In the genomic region with DNA sequence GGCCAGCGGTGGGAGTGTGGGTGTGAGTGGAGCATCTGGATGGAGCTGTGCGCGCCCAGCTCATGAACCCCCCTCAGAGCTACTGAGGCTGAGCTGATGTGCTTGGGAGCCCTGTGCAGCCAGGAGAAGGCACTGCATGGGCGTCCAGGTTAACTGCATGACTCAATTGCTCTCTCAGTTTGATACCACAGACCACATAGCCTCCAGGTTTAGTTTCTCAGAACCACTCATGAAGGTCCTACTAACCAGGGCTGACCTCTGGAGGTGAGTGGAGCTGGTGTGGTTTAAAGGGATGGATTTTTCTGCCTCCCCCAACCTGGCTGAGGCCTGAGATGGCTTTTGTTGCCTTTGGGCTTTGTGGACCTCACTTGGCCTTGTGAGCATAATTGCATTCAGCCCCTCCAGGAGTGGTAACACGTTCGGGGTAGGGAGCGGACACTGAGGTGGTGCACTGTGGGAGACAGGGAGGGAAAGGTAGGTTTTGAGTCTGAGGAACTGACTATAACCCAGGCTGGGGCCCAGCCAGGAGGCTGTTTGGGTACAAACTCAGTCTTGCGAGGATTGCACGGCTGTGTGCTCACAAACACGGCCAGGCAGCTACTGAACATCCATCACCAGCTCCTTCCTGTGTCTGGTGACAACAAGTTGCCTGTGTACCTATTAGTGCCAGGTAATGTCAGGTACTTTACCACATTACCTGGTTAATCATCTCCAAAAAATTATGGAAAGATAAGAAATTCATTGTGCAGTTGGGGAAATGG, we compare ENCODE assay signal across 10 cellular contexts.
DNase-seq lines count a peak whose midpoint lies in the region; ATAC-seq, FAIRE-seq and TF ChIP-seq lines count a peak whose summit lies in the region.
"Had no signal": no experiment of that assay in that cellular context is flagged by ENCODE, and none has a peak within 500 bp of the region (broad histone marks: within the 10 kb centered on the region; RNA-seq: fewer than 3 reads in every experiment).

No MANE protein-coding gene starts in this region.

- H2BK120ac ChIP-seq in neuronal stem cell (ENCODE audit: low read depth, low read length): no peak overlapping the region

- no peak overlapping the region for H4K8ac ChIP-seq in neuronal stem cell (ENCODE audit: low read depth, low read length)

- H3K9ac ChIP-seq in GM12878 (ENCODE audit: control insufficient read depth, insufficient read depth, low read length) (no peak overlapping the region), neuronal stem cell (ENCODE audit: low read depth, low read length, poor library complexity) (no peak overlapping the region)

- no peak overlapping the region for H2BK15ac ChIP-seq in neuronal stem cell (ENCODE audit: low read length)

- no peak overlapping the region for H3K14ac ChIP-seq in neuronal stem cell (ENCODE audit: low read length)

- DNase-seq in GM20000 (ENCODE audit: low spot score): peak; percentile 71
- peak; percentile 48 for DNase-seq in GM12878 (ENCODE audit: low read depth, low spot score)
- no peak for DNase-seq in ecto neural progenitor cell (ENCODE audit: low spot score)
- no peak for DNase-seq in neuronal stem cell (ENCODE audit: low spot score)
- no peak for DNase-seq in NCI-H748 (lab: John Stamatoyannopoulos, UW; ENCODE audit: unreplicated experiment)
- DNase-seq in HUDEP-2 (lab: John Stamatoyannopoulos, UW; ENCODE audit: unreplicated experiment in 76 of 76): no peak

- H3K79me2 ChIP-seq in GM12878 (ENCODE audit: control insufficient read depth, insufficient read depth, low read length): no peaks in the 10 kb centered on the region

- no peak overlapping the region; the same call in 1 of the 2 replicates for H3K4me3 ChIP-seq in GM12878
- peak overlapping the region in 1 of 2 donors; percentile 28 for H3K4me3 ChIP-seq in neuronal stem cell (ENCODE audit: low read length in 2 of 2)
- H3K4me3 ChIP-seq: lung had no signal

- TF ChIP-seq RAD21 in GM12878 (IDR thresholded peaks at IDR 0.05; ENCODE audit: insufficient read depth, low read depth, low read length): peak; percentile 76

- peaks cover 14% of the 10 kb centered on the region for H3K4me1 ChIP-seq in GM12878 (ENCODE audit: control insufficient read depth, insufficient read depth, low read length)
- peaks cover 1% of the 10 kb centered on the region in 2 donors for H3K4me1 ChIP-seq in neuronal stem cell (ENCODE audit: control insufficient read depth in 2 of 2, insufficient read depth in 1 of 2, low read depth in 1 of 2, low read length in 2 of 2)

- no peaks in the 10 kb centered on the region for H4K20me1 ChIP-seq in GM12878 (ENCODE audit: control insufficient read depth, insufficient read depth)

- POLR2A ChIA-PET in GM12878 (lab: Charles Lee): no interaction called here

- H3K27ac ChIP-seq in GM12878 (ENCODE audit: control insufficient read depth, insufficient read depth) (no peak overlapping the region; the same call in 1 of the 2 replicates), neuronal stem cell (replicated peaks; ENCODE audit: low read length) (no peak overlapping the region)

- H2AK5ac ChIP-seq in neuronal stem cell (ENCODE audit: low read depth, low read length): no peak overlapping the region

- 13% methylated on average over 10 of the region's 10 CpGs for WGBS in GM12878 (ENCODE audit: insufficient coverage, insufficient replicate concordance, low lambda C conversion rate, missing lambda C conversion rate)
- no CpG with 5 or more reads among the region's 10 CpGs for WGBS in neuronal stem cell (ENCODE audit: extremely low coverage in 2 of 2, insufficient read length in 2 of 2, insufficient replicate concordance in 1 of 2), 2 donors

- H3K27me3 ChIP-seq in GM12878 (replicated peaks in 1 of 2; ENCODE audit: control insufficient read depth in 2 of 2, insufficient read depth in 2 of 2, low read length in 1 of 2): no peaks in the 10 kb centered on the region
- no peaks in the 10 kb centered on the region for H3K27me3 ChIP-seq in neuronal stem cell (ENCODE audit: control insufficient read depth in 3 of 3, insufficient read depth in 3 of 3, low read depth in 1 of 3, low read length in 3 of 3)

- intact Hi-C loops in GM12878 (cut with micrococcal nuclease; ENCODE audit: unreplicated experiment): no loop called here

- no peak for TF ChIP-seq POLR2A in GM12878 (IDR thresholded peaks at IDR 0.05; ENCODE audit: low read depth, low read length)

- no peak for TF ChIP-seq EP300 in GM12878 (IDR thresholded peaks at IDR 0.05; ENCODE audit: borderline replicate concordance in 1 of 2, control insufficient read depth in 1 of 2, low read depth in 2 of 2, low read length in 2 of 2)

- no peak overlapping the region for H4K91ac ChIP-seq in neuronal stem cell (ENCODE audit: low read depth, low read length, poor library complexity)

- SMC1A ChIA-PET in GM12878 (lab: Charles Lee; ENCODE audit: uncharacterized antibody, unreplicated experiment): interaction anchor here (1.2 to 2.6 kb wide), 3 partner anchors 95 to 602 kb away, joined by 3 to 8 read pairs (median 4); no protein-coding TSS in a partner anchor

- peak; percentile 93 for FAIRE-seq in GM12878 (lab: Jason Lieb, UNC)

- peak overlapping the region; percentile 29 for H2AFZ ChIP-seq in GM12878 (ENCODE audit: control insufficient read depth, low read depth, low read length)
- no peak overlapping the region for H2AFZ ChIP-seq in neuronal stem cell (ENCODE audit: low read length)

- H3K79me1 ChIP-seq in neuronal stem cell (ENCODE audit: low read depth, low read length): no peaks in the 10 kb centered on the region

- H3K36me3 ChIP-seq in GM12878 (ENCODE audit: control insufficient read depth in 2 of 2, insufficient read depth in 2 of 2, low read length in 1 of 2) (no peaks in the 10 kb centered on the region), neuronal stem cell (replicated peaks in 1 of 2; ENCODE audit: control insufficient read depth in 2 of 2, insufficient read depth in 2 of 2, low read length in 2 of 2) (no peaks in the 10 kb centered on the region)

- no peak overlapping the region for H2BK12ac ChIP-seq in neuronal stem cell (ENCODE audit: low read length)

- H3K23ac ChIP-seq in neuronal stem cell (ENCODE audit: low read depth, low read length, poor library complexity): no peak overlapping the region

- no peak overlapping the region for H3K18ac ChIP-seq in neuronal stem cell (ENCODE audit: low read length)

- RAD21 ChIA-PET in GM12878 (lab: Charles Lee; ENCODE audit: unreplicated experiment): interaction anchor here (0.8 kb wide), 1 partner anchor 96 kb away, joined by 4 read pairs; no protein-coding TSS in a partner anchor

- H3K9me3 ChIP-seq in GM12878 (replicated peaks; ENCODE audit: control insufficient read depth, insufficient read depth, low read length): no peaks in the 10 kb centered on the region
- no peaks in the 10 kb centered on the region for H3K9me3 ChIP-seq in neuronal stem cell (replicated peaks in 1 of 2; ENCODE audit: control insufficient read depth in 2 of 2, insufficient read depth in 1 of 2, low read depth in 1 of 2, low read length in 2 of 2)

- no peak overlapping the region for H2BK5ac ChIP-seq in neuronal stem cell (ENCODE audit: low read length)

- in situ Hi-C loops in GM12878 (cut with MboI): no loop called here

- CTCF ChIA-PET in GM12878 (lab: Yijun Ruan, JAX): interaction anchor here (0.6 to 1.1 kb wide), 2 partner anchors 96 to 1025 kb away, joined by 3 read pairs; no protein-coding TSS in a partner anchor

- ATAC-seq in GM18511 (IDR thresholded peaks at IDR 0.05; ENCODE audit: unreplicated experiment): peak; percentile 90
- ATAC-seq in HG03108 (IDR thresholded peaks at IDR 0.05; ENCODE audit: unreplicated experiment): peak; percentile 88
- peak; percentile 85 for ATAC-seq in GM12878
- ATAC-seq: Panc1 had no signal

- H3K4me2 ChIP-seq in GM12878 (ENCODE audit: control insufficient read depth, insufficient read depth) (peak overlapping the region; percentile 44), neuronal stem cell (ENCODE audit: insufficient read depth, low read length, poor library complexity, severe bottlenecking) (no peak overlapping the region)

- no TSS peak for BruUV-seq in GM12878 (replicated peaks; lab: Mats Ljungman, UMichigan)

- TF ChIP-seq CTCF in GM20000 (IDR thresholded peaks at IDR 0.05; ENCODE audit: extremely low read depth, missing control alignments) (peak; percentile 13), GM12878 (IDR thresholded peaks at IDR 0.05 in 2 of 3, conservative IDR thresholded peaks at IDR 0.05 in 1 of 3; ENCODE audit: control insufficient read depth in 2 of 3, extremely low read depth in 1 of 3, insufficient read depth in 1 of 3, low read depth in 3 of 3, low read length in 3 of 3) (peak in 2 of 3 experiments; percentile 5 to 50; a peak in 3 of 6 replicates)

- H3K4ac ChIP-seq in neuronal stem cell (ENCODE audit: low read length): no peak overlapping the region

TF ChIP-seq in GM12878, 131 proteins besides CTCF, POLR2A, EP300 and RAD21 (continues in another document):
- TF ChIP-seq POLR2AphosphoS5 (IDR thresholded peaks at IDR 0.05; ENCODE audit: low read length) (no peak), CBFB (IDR thresholded peaks at IDR 0.05; ENCODE audit: low read depth) (peak; percentile 46; the same call in 1 of the 2 replicates), IKZF2 (IDR thresholded peaks at IDR 0.05) (no peak), TCF12 (IDR thresholded peaks at IDR 0.05; ENCODE audit: low read depth, low read length) (0 out of 2 replicates have a peak, but pooled peaks have one; percentile 12), STAT1 (conservative IDR thresholded peaks at IDR 0.05) (no peak), ETV6 (conservative IDR thresholded peaks at IDR 0.05 in 1 of 2, IDR thresholded peaks at IDR 0.05 in 1 of 2; ENCODE audit: borderline replicate concordance in 1 of 2, low read depth in 1 of 2) (no peak), SPI1 (IDR thresholded peaks at IDR 0.05; ENCODE audit: borderline replicate concordance, insufficient read depth, low read depth, low read length) (no peak), PML (IDR thresholded peaks at IDR 0.05; ENCODE audit: low read length) (no peak), JUNB (IDR thresholded peaks at IDR 0.05) (peak; percentile 69), CEBPB (IDR thresholded peaks at IDR 0.05; ENCODE audit: borderline replicate concordance in 1 of 2, low read depth in 2 of 2, low read length in 2 of 2) (no peak)
- TF ChIP-seq, protein P1, sequence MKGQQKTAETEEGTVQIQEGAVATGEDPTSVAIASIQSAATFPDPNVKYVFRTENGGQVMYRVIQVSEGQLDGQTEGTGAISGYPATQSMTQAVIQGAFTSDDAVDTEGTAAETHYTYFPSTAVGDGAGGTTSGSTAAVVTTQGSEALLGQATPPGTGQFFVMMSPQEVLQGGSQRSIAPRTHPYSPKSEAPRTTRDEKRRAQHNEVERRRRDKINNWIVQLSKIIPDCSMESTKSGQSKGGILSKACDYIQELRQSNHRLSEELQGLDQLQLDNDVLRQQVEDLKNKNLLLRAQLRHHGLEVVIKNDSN (IDR thresholded peaks at IDR 0.05; ENCODE audit: borderline replicate concordance, extremely low read length, insufficient read depth, low read depth, low read length): no peak

Comparison
In these comparisons a context has a peak if more than half of its experiments do, and no peak if none do; other contexts are left out.
1. DNase-seq: peak in GM20000 (single experiment) and GM12878 (single experiment); none in ecto neural progenitor cell (single experiment), neuronal stem cell (single experiment), NCI-H748 (single experiment) and HUDEP-2 (0 of 76).
2. Peak in every context shown above with its lines, with median percentiles within 50 percentile points of each other: ATAC-seq.